In genomic region chr17:28228986-28229729, GRCh38 we compare ENCODE assay signal across 1 cellular context.
TF ChIP-seq lines count a peak whose summit lies in the region.

No MANE protein-coding gene starts in this region.

TF ChIP-seq in K562, 482 proteins besides CTCF, POLR2A, EP300 and RAD21 (continued from another document):
- no peak for TF ChIP-seq AFF1 (IDR thresholded peaks at IDR 0.05; ENCODE audit: low read depth in 1 of 2, partially characterized antibody in 2 of 2)
TF ChIP-seq in K562: peak in this region for 6.
